Comparison of ENCODE assay signal across 15 cellular contexts in the genomic region with DNA sequence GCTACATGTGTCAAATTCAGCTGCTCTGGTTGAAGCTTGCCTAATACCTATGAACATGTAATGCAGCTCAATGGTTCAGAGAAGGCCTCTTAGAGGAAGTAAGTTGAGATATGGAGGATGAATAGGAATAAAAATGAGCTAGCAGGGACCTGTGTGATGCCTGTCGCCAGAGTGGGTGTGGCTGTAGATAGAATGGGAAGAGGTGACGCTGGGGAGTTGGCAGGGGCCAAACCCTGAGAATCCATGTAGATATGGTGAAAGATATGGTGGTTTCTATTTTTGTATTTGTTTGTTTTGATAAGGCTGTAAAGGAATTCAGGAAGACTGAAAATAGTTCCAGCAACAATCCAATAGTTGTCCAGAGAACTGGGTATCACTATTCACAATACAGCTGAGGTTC.
"Had no signal": no experiment of that assay in that cellular context is flagged by ENCODE, and none has a peak within 500 bp of the region (broad histone marks: within the 10 kb centered on the region; RNA-seq: fewer than 3 reads in every experiment).

No MANE protein-coding gene starts in this region.

- DNase-seq: cortex of kidney; dorsolateral prefrontal cortex; effector CD8-positive, alpha-beta T cell; gastrocnemius medialis; immature natural killer cell; mammary epithelial cell; mucosa of descending colon; nucleus accumbens; pancreas; right lobe of liver; stimulated activated CD4-positive, alpha-beta T cell treated with anti-CD3 and anti-CD28 coated beads, Interleukin-12 subunit alpha, Interleukin-12 subunit beta, amount 100 ng/mL, for 4 hours; stimulated activated naive CD4-positive, alpha-beta T cell treated with Interleukin-2 at 50 U/mL for 16 hours had no signal

- H3K27me3 ChIP-seq: dorsolateral prefrontal cortex, gastrocnemius medialis, neural progenitor cell, pancreas, right lobe of liver had no signal

- H3K27ac ChIP-seq: dorsolateral prefrontal cortex, gastrocnemius medialis, neural progenitor cell, pancreas, right lobe of liver, skin epidermis had no signal

- H3K4me3 ChIP-seq: dorsolateral prefrontal cortex, gastrocnemius medialis, mucosa of descending colon, neural progenitor cell, pancreas, right lobe of liver, skin epidermis had no signal

- H3K36me3 ChIP-seq: gastrocnemius medialis, neural progenitor cell, pancreas, right lobe of liver had no signal

- ATAC-seq: gastrocnemius medialis; mucosa of descending colon; natural killer cell treated with Interleukin-12 subunit alpha and Interleukin-12 subunit beta and Interleukin-15 and Interleukin-18, amount 100 ng/mL, for 72 hours; right lobe of liver had no signal

- H3K9me3 ChIP-seq: gastrocnemius medialis, mucosa of descending colon, pancreas, right lobe of liver had no signal

- H3K4me1 ChIP-seq: gastrocnemius medialis, neural progenitor cell, pancreas, right lobe of liver had no signal
